In genomic region chr6:12956991-12957320, GRCh38 we compare ENCODE assay signal across 8 cellular contexts.
DNase-seq lines count a peak whose midpoint lies in the region; ATAC-seq and TF ChIP-seq lines count a peak whose summit lies in the region.

No MANE protein-coding gene starts in this region.

- H3K27ac ChIP-seq in cardiac muscle cell (no peak overlapping the region), urinary bladder (ENCODE audit: low read depth) (no peak overlapping the region)

- peak overlapping the region; percentile 29 for H3K4me3 ChIP-seq in cardiac muscle cell
- H3K4me3 ChIP-seq in mononuclear cell (ENCODE audit: low read length), result peak overlapping the region; percentile 73
- peak overlapping the region; percentile 50 for H3K4me3 ChIP-seq in urinary bladder (ENCODE audit: low read depth, low read length)

- CTCF ChIA-PET in MCF 10A (lab: Yijun Ruan, JAX), result interaction anchor here (0.7 kb wide), 1 partner anchor 86 kb away, joined by 3 read pairs; no protein-coding TSS in a partner anchor

- no peak overlapping the region for H3K27ac Mint-ChIP-seq in MCF 10A (ENCODE audit: low read depth, unreplicated experiment)

- no peak for ATAC-seq in Right ventricle myocardium inferior
- ATAC-seq in GM21717 (IDR thresholded peaks at IDR 0.05; ENCODE audit: unreplicated experiment), result no peak
- no peak for ATAC-seq in HG03039 (IDR thresholded peaks at IDR 0.05; ENCODE audit: unreplicated experiment)

- peaks cover 2% of the 10 kb centered on the region for H3K27me3 ChIP-seq in cardiac muscle cell
- peaks cover 3% of the 10 kb centered on the region for H3K27me3 ChIP-seq in mononuclear cell (ENCODE audit: insufficient read depth, low read length)

- H3K36me3 ChIP-seq in cardiac muscle cell (no peaks in the 10 kb centered on the region), urinary bladder (ENCODE audit: insufficient read depth) (no peaks in the 10 kb centered on the region)

- peaks cover 13% of the 10 kb centered on the region for H3K4me1 Mint-ChIP-seq in MCF 10A (ENCODE audit: insufficient read depth, unreplicated experiment)

- H3K36me3 Mint-ChIP-seq in MCF 10A (ENCODE audit: insufficient read depth, unreplicated experiment), result no peaks in the 10 kb centered on the region

- intact Hi-C loops in Right ventricle myocardium inferior (cut with DNase I) (loop anchor here (5.0 kb wide), 1 partner anchor 45 kb away; no protein-coding TSS in a partner anchor), MCF 10A (cut with micrococcal nuclease) (no loop called here)

- POLR2A ChIA-PET in MCF 10A (lab: Yijun Ruan, JAX), result interaction anchor here (1.4 kb wide), 1 partner anchor 211 kb away, joined by 3 read pairs; no protein-coding TSS in a partner anchor

- TF ChIP-seq CTCF in cardiac muscle cell (IDR thresholded peaks at IDR 0.05; ENCODE audit: low read depth, low read length) (no peak), MCF 10A (IDR thresholded peaks at IDR 0.05; ENCODE audit: unreplicated experiment) (no peak)

- H3K9me3 Mint-ChIP-seq in MCF 10A (ENCODE audit: unreplicated experiment), result no peaks in the 10 kb centered on the region

- no TSS peak for BruUV-seq in MCF 10A (replicated peaks; lab: Mats Ljungman, UMichigan)

- peak overlapping the region; percentile 65 for H3K4me3 Mint-ChIP-seq in MCF 10A (ENCODE audit: unreplicated experiment)

- WGBS in urinary bladder, result 13% methylated on average over 6 of the region's 6 CpGs

- H3K4me1 ChIP-seq in cardiac muscle cell (ENCODE audit: low read depth), result peaks cover 44% of the 10 kb centered on the region
- H3K4me1 ChIP-seq in mononuclear cell (ENCODE audit: insufficient read depth, low read length), result peaks cover 16% of the 10 kb centered on the region
- no peaks in the 10 kb centered on the region for H3K4me1 ChIP-seq in urinary bladder (ENCODE audit: insufficient read depth)

- H3K27me3 Mint-ChIP-seq in MCF 10A (ENCODE audit: insufficient read depth, unreplicated experiment), result peaks cover 51% of the 10 kb centered on the region

- H3K9me3 ChIP-seq in cardiac muscle cell (ENCODE audit: low read depth) (no peaks in the 10 kb centered on the region), mononuclear cell (ENCODE audit: low read depth, low read length) (no peaks in the 10 kb centered on the region)

- DNase-seq in cardiac muscle cell (ENCODE audit: low read depth in 1 of 2, low spot score in 1 of 2), result no peak
- no peak for DNase-seq in Right ventricle myocardium inferior (ENCODE audit: missing footprints)
- DNase-seq in MCF 10A (ENCODE audit: unreplicated experiment), result no peak
- DNase-seq in T-helper 9 cell, result no peak
